In the genomic region with DNA sequence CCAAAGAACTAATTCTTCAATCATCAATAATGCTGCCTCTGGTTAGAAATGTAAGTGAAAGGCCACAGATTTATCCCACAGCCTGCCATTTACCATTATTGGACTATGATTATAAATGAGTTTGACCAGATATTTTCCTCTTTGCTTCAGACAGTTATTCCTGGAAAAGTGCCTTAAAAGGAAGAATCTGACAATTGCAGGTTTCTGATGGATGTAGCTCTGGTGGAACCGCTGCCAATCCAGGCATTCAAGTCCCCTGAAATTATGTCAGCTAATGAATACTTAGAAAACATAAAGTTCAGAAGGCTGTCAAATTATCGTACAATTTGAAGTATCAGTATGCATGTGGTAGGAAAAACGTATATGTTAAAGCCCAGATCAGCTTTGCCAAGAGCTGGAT, we compare ENCODE assay signal across 27 cellular contexts.
"Had no signal": no experiment of that assay in that cellular context is flagged by ENCODE, and none has a peak within 500 bp of the region (broad histone marks: within the 10 kb centered on the region; RNA-seq: fewer than 3 reads in every experiment).

No MANE protein-coding gene starts in this region.

- H3K4me1 Mint-ChIP-seq: stimulated activated effector memory CD8-positive, alpha-beta T cell treated with anti-CD3 and anti-CD28 coated beads, Interleukin-12 subunit alpha, Interleukin-12 subunit beta, amount 100 ng/mL, for 72 hours; stimulated activated naive CD8-positive, alpha-beta T cell treated with anti-CD3 and anti-CD28 coated beads, Interleukin-15, amount 100 ng/mL, for 72 hours had no signal

- H3K27ac ChIP-seq: stomach, suprapubic skin, testis, thoracic aorta, thyroid gland, tibial artery, tibial nerve, transverse colon, upper lobe of left lung, upper lobe of right lung, uterus, vagina had no signal

- H3K27me3 ChIP-seq: stomach, suprapubic skin, testis, thyroid gland, tibial artery, tibial nerve, transverse colon, upper lobe of left lung, upper lobe of right lung, uterus, vagina had no signal

- H3K36me3 Mint-ChIP-seq: stimulated activated effector memory CD8-positive, alpha-beta T cell treated with anti-CD3 and anti-CD28 coated beads, Interleukin-12 subunit alpha, Interleukin-12 subunit beta, amount 100 ng/mL, for 72 hours; stimulated activated memory B cell treated with anti-CD40 and anti-IgM and Interleukin-4, amounts not matched to agents 10 μg/mL and 1 μg/mL and 100 μg/mL, for 72 hours; stimulated activated naive B cell treated with anti-CD40 and anti-IgM and Interleukin-4, amounts not matched to agents 10 μg/mL and 1 μg/mL and 100 μg/mL, for 72 hours; type B pancreatic cell had no signal

- ATAC-seq: stimulated activated effector memory CD8-positive, alpha-beta T cell treated with anti-CD3 and anti-CD28 coated beads, Interleukin-12 subunit alpha, Interleukin-12 subunit beta, amount 100 ng/mL, for 72 hours; stimulated activated memory B cell treated with anti-CD40 and anti-IgM and Interleukin-4, amounts not matched to agents 10 μg/mL and 1 μg/mL and 100 μg/mL, for 72 hours; stimulated activated naive B cell treated with anti-CD40 and anti-IgM and Interleukin-4, amounts not matched to agents 10 μg/mL and 1 μg/mL and 100 μg/mL, for 72 hours; stimulated activated naive CD8-positive, alpha-beta T cell treated with anti-CD3 and anti-CD28 coated beads, Interleukin-15, amount 100 ng/mL, for 72 hours; stimulated activated naive CD8-positive, alpha-beta T cell treated with anti-CD3 and anti-CD28 coated beads, Interleukin-15, Interleukin-2, amounts not matched to agents 100 U/mL and 50 U/mL, for 24 hours; upper lobe of right lung had no signal

- H3K9me3 ChIP-seq: stomach, suprapubic skin, testis, thoracic aorta, thyroid gland, tibial artery, tibial nerve, transverse colon, upper lobe of left lung, upper lobe of right lung, uterus, vagina had no signal

- H3K4me3 Mint-ChIP-seq: stimulated activated effector memory CD8-positive, alpha-beta T cell treated with anti-CD3 and anti-CD28 coated beads, Interleukin-12 subunit alpha, Interleukin-12 subunit beta, amount 100 ng/mL, for 72 hours; stimulated activated memory B cell treated with anti-CD40 and anti-IgM and Interleukin-4, amounts not matched to agents 10 μg/mL and 1 μg/mL and 100 μg/mL, for 72 hours; stimulated activated naive B cell treated with anti-CD40 and anti-IgM and Interleukin-4, amounts not matched to agents 10 μg/mL and 1 μg/mL and 100 μg/mL, for 72 hours; stimulated activated naive CD8-positive, alpha-beta T cell treated with anti-CD3 and anti-CD28 coated beads, Interleukin-15, amount 100 ng/mL, for 72 hours; stimulated activated naive CD8-positive, alpha-beta T cell treated with anti-CD3 and anti-CD28 coated beads, Interleukin-15, Interleukin-2, amounts not matched to agents 100 ng/mL and 50 ng/mL, for 24 hours; type B pancreatic cell had no signal

- DNase-seq: stimulated activated CD4-positive, alpha-beta T cell treated with anti-CD3 and anti-CD28 coated beads, Interleukin-2, amount 100 ng/mL, for 48 hours; stimulated activated CD4-positive, alpha-beta T cell treated with anti-CD3 and anti-CD28 coated beads, Interleukin-4, amount 100 ng/mL, for 1 hour; stimulated activated CD4-positive, alpha-beta T cell treated with anti-CD3 and anti-CD28 coated beads, Interleukin-4, amount 100 ng/mL, for 24 hours; stimulated activated CD4-positive, alpha-beta T cell treated with anti-CD3 and anti-CD28 coated beads, Interleukin-4, amount 100 ng/mL, for 4 hours; stimulated activated CD8-positive, alpha-beta memory T cell treated with anti-CD3 and anti-CD28 coated beads, Interleukin-4, amount 100 ng/mL, for 48 hours; stimulated activated naive B cell treated with anti-CD40 and anti-IgM and Interleukin-4, amounts not matched to agents 10 μg/mL and 1 μg/mL and 100 μg/mL, for 72 hours; stimulated activated naive CD4-positive, alpha-beta T cell; stimulated activated naive CD4-positive, alpha-beta T cell treated with Interleukin-2 at 50 U/mL for 16 hours; stimulated activated naive CD8-positive, alpha-beta T cell treated with anti-CD3 and anti-CD28 coated beads, Interleukin-15, amount 100 ng/mL, for 72 hours; stimulated activated naive CD8-positive, alpha-beta T cell treated with anti-CD3 and anti-CD28 coated beads, Interleukin-15, Interleukin-2, amounts not matched to agents 100 U/mL and 50 U/mL, for 24 hours; stomach; substantia nigra; testis; thyroid gland; tibial artery; transverse colon; upper lobe of left lung; upper lobe of right lung; uterus had no signal

- H3K27me3 Mint-ChIP-seq: stimulated activated memory B cell treated with anti-CD40 and anti-IgM and Interleukin-4, amounts not matched to agents 10 μg/mL and 1 μg/mL and 100 μg/mL, for 72 hours; stimulated activated naive B cell treated with anti-CD40 and anti-IgM and Interleukin-4, amounts not matched to agents 10 μg/mL and 1 μg/mL and 100 μg/mL, for 72 hours; stimulated activated naive CD8-positive, alpha-beta T cell treated with anti-CD3 and anti-CD28 coated beads, Interleukin-15, amount 100 ng/mL, for 72 hours; stimulated activated naive CD8-positive, alpha-beta T cell treated with anti-CD3 and anti-CD28 coated beads, Interleukin-15, Interleukin-2, amounts not matched to agents 100 ng/mL and 50 ng/mL, for 24 hours; type B pancreatic cell had no signal

- H3K4me3 ChIP-seq: stomach, suprapubic skin, testis, thoracic aorta, thyroid gland, tibial artery, tibial nerve, transverse colon, upper lobe of left lung, upper lobe of right lung, uterus, vagina had no signal

- H3K9me3 Mint-ChIP-seq: stimulated activated effector memory CD8-positive, alpha-beta T cell treated with anti-CD3 and anti-CD28 coated beads, Interleukin-12 subunit alpha, Interleukin-12 subunit beta, amount 100 ng/mL, for 72 hours; stimulated activated memory B cell treated with anti-CD40 and anti-IgM and Interleukin-4, amounts not matched to agents 10 μg/mL and 1 μg/mL and 100 μg/mL, for 72 hours; stimulated activated naive CD8-positive, alpha-beta T cell treated with anti-CD3 and anti-CD28 coated beads, Interleukin-15, amount 100 ng/mL, for 72 hours; stimulated activated naive CD8-positive, alpha-beta T cell treated with anti-CD3 and anti-CD28 coated beads, Interleukin-15, Interleukin-2, amounts not matched to agents 100 ng/mL and 50 ng/mL, for 24 hours; type B pancreatic cell had no signal

- H3K27ac Mint-ChIP-seq: stimulated activated effector memory CD8-positive, alpha-beta T cell treated with anti-CD3 and anti-CD28 coated beads, Interleukin-12 subunit alpha, Interleukin-12 subunit beta, amount 100 ng/mL, for 72 hours; stimulated activated memory B cell treated with anti-CD40 and anti-IgM and Interleukin-4, amounts not matched to agents 10 μg/mL and 1 μg/mL and 100 μg/mL, for 72 hours; stimulated activated naive B cell treated with anti-CD40 and anti-IgM and Interleukin-4, amounts not matched to agents 10 μg/mL and 1 μg/mL and 100 μg/mL, for 72 hours; stimulated activated naive CD8-positive, alpha-beta T cell treated with anti-CD3 and anti-CD28 coated beads, Interleukin-15, Interleukin-2, amounts not matched to agents 100 ng/mL and 50 ng/mL, for 24 hours; type B pancreatic cell had no signal

- H3K36me3 ChIP-seq: stomach, suprapubic skin, thoracic aorta, thyroid gland, tibial artery, tibial nerve, transverse colon, upper lobe of left lung, upper lobe of right lung, uterus, vagina had no signal
